Comparison of ENCODE assay signal across 10 cellular contexts in the genomic region with DNA sequence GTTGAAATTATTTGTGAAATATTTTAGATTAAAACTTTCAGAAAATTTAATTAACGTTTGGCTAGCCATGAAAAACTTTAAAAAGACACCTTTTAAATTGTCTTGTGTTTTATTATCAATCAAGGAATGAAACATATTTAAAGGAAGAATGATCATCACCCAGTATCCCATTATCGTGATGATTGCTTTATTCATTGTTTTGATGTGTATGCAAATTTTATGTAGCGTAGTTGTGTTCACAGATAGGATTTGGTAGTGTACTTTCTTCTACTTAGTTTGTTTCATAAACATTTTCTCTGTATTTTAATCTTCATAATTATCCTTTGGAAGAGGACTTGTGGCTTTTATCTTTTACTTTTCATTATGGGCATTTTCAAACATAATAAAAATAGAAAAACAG.
"Had no signal": no experiment of that assay in that cellular context is flagged by ENCODE, and none has a peak within 500 bp of the region (broad histone marks: within the 10 kb centered on the region; RNA-seq: fewer than 3 reads in every experiment).

No MANE protein-coding gene starts in this region.

- ATAC-seq: GM23338 had no signal

- H3K9ac ChIP-seq: KMS-11 had no signal

- H2AFZ ChIP-seq: GM23338 had no signal

- FAIRE-seq: H1, H54 had no signal

- H3K27ac ChIP-seq: HL-60, KMS-11 had no signal

- H3K4me3 ChIP-seq: GM23338 had no signal

- DNase-seq: H9, HCEC 1CT, IMR-90, Karpas-422, KBM-7 had no signal

- H3K4me2 ChIP-seq: GM23338, KMS-11 had no signal
